8 cellular contexts compared by ENCODE assay signal in genomic region chrX:11757397-11757728, GRCh38. TPM values are rescaled to one million over a fixed set of nuclear protein-coding genes. Genes with fewer than 3 reads are reported as not detected.
DNase-seq lines count a peak whose midpoint lies in the region; ATAC-seq, FAIRE-seq and TF ChIP-seq lines count a peak whose summit lies in the region.

No MANE protein-coding gene starts in this region.

- peak overlapping the region; percentile 21 to 73 for H3K9ac ChIP-seq in colonic mucosa (ENCODE audit: low read depth in 2 of 2, low read length in 2 of 2)

- peaks cover 21% of the 10 kb centered on the region for H3K4me1 Mint-ChIP-seq in CD4-positive, alpha-beta T cell (ENCODE audit: low read depth)
- H3K4me1 Mint-ChIP-seq in IgD-negative memory B cell: peaks cover 15 to 26% (median 22%) of the 10 kb centered on the region in 3 donors
- peaks cover 6% of the 10 kb centered on the region for H3K4me1 Mint-ChIP-seq in nephron

- TF ChIP-seq CTCF in CD4-positive, alpha-beta T cell (IDR thresholded peaks at IDR 0.05): no peak
- TF ChIP-seq CTCF in colonic mucosa (IDR thresholded peaks at IDR 0.05) (no peak), nephron (IDR thresholded peaks at IDR 0.05; ENCODE audit: unreplicated experiment in 3 of 3) (no peak), D721Med (IDR thresholded peaks at IDR 0.05; ENCODE audit: insufficient read depth, missing control alignments) (no peak)

- no peak for ATAC-seq in CD4-positive, alpha-beta T cell (ENCODE audit: poor library complexity)
- ATAC-seq in aorta (ENCODE audit: low FRiP score) (no peak), HG02588 (IDR thresholded peaks at IDR 0.05; ENCODE audit: unreplicated experiment) (no peak)

- no peaks in the 10 kb centered on the region for H3K4me1 ChIP-seq in colonic mucosa
- no peaks in the 10 kb centered on the region for H3K4me1 ChIP-seq in aorta (ENCODE audit: control insufficient read depth in 1 of 2, insufficient read depth in 2 of 2, low read length in 2 of 2)

- POLR2A ChIA-PET in CD4-positive, alpha-beta T cell (lab: Charles Lee): interaction anchor here (0.9 to 3.4 kb wide), 3 partner anchors 10 to 1034 kb away, joined by 3 to 17 read pairs (median 11); partner anchors contain the start of gene PRPS2

- CTCF ChIA-PET in CD4-positive, alpha-beta T cell (lab: Charles Lee): interaction anchor here (3.0 kb wide), 1 partner anchor 13 kb away, joined by 9 read pairs; no protein-coding TSS in a partner anchor

- H3K27ac ChIP-seq in CD4-positive, alpha-beta T cell (ENCODE audit: low read depth, low read length): no peak overlapping the region
- H3K27ac ChIP-seq in colonic mucosa (peak overlapping the region; percentile 57), aorta (ENCODE audit: low read depth in 1 of 2, low read length in 2 of 2) (peak overlapping the region in 1 of 2 donors; percentile 79)

- no peaks in the 10 kb centered on the region for H3K36me3 ChIP-seq in colonic mucosa
- no peaks in the 10 kb centered on the region for H3K36me3 ChIP-seq in aorta (ENCODE audit: control insufficient read depth in 1 of 2, insufficient read depth in 2 of 2, low read length in 1 of 2)

- no peak for DNase-seq in CD4-positive, alpha-beta T cell
- DNase-seq in colonic mucosa (no peak), aorta (no peak), D721Med (ENCODE audit: insufficient read length, low spot score) (no peak)
- DNase-seq in effector CD4-positive, alpha-beta T cell: no peak

- H3K4me3 ChIP-seq in colonic mucosa (peak overlapping the region; percentile 62), aorta (ENCODE audit: low read length in 2 of 2) (peak overlapping the region in 1 of 2 donors; percentile 15)

- peak overlapping the region; percentile 79 for H3K27ac Mint-ChIP-seq in CD4-positive, alpha-beta T cell
- H3K27ac Mint-ChIP-seq in IgD-negative memory B cell (peak overlapping the region in 2 of 3 donors; percentile 77 to 82), nephron (peak overlapping the region in 1 of 3 experiments; percentile 40)

- H3K36me3 Mint-ChIP-seq in CD4-positive, alpha-beta T cell (ENCODE audit: low read depth): peaks cover 30% of the 10 kb centered on the region
- H3K36me3 Mint-ChIP-seq in IgD-negative memory B cell: peaks cover 1% of the 10 kb centered on the region
- H3K36me3 Mint-ChIP-seq in nephron (ENCODE audit: low read depth): peaks cover 17% of the 10 kb centered on the region

- H3K9me3 ChIP-seq in CD4-positive, alpha-beta T cell (ENCODE audit: control insufficient read depth, low read length): no peaks in the 10 kb centered on the region
- H3K9me3 ChIP-seq in colonic mucosa (no peaks in the 10 kb centered on the region), aorta (ENCODE audit: control insufficient read depth, low read length) (no peaks in the 10 kb centered on the region)

- H3K27me3 Mint-ChIP-seq in CD4-positive, alpha-beta T cell: no peaks in the 10 kb centered on the region
- H3K27me3 Mint-ChIP-seq in IgD-negative memory B cell: peaks cover 5% of the 10 kb centered on the region
- H3K27me3 Mint-ChIP-seq in nephron (ENCODE audit: low read depth): no peaks in the 10 kb centered on the region

- H3K4me3 Mint-ChIP-seq in CD4-positive, alpha-beta T cell: peak overlapping the region; percentile 90
- H3K4me3 Mint-ChIP-seq in IgD-negative memory B cell: peak overlapping the region; percentile 63 to 88 (median 74)
- peak overlapping the region; percentile 64 to 83 (median 73) for H3K4me3 Mint-ChIP-seq in nephron

- no peaks in the 10 kb centered on the region for H3K27me3 ChIP-seq in CD4-positive, alpha-beta T cell (ENCODE audit: control insufficient read depth, insufficient read depth, low read length)
- H3K27me3 ChIP-seq in colonic mucosa (no peaks in the 10 kb centered on the region), aorta (ENCODE audit: control insufficient read depth in 1 of 2, insufficient read depth in 2 of 2, low read length in 1 of 2) (no peaks in the 10 kb centered on the region)

- 4 to 34% methylated on average over 15 of the region's 15 CpGs for WGBS in aorta, 2 donors

- intact Hi-C loops in CD4-positive, alpha-beta T cell (cut with DNase I, micrococcal nuclease): loop anchor here in 1 of 2 experiments (2.0 to 10.0 kb wide), 3 partner anchors 13 to 1743 kb away; partner anchors contain the start of gene HCCS
- intact Hi-C loops in colonic mucosa (cut with DNase I) (no loop called here), aorta (cut with DNase I) (no loop called here)

- H3K9me3 Mint-ChIP-seq in CD4-positive, alpha-beta T cell: no peaks in the 10 kb centered on the region
- H3K9me3 Mint-ChIP-seq in IgD-negative memory B cell: no peaks in the 10 kb centered on the region
- no peaks in the 10 kb centered on the region for H3K9me3 Mint-ChIP-seq in nephron

- no peak for FAIRE-seq in D721Med (lab: Jason Lieb, UNC)

RNA-seq across cellular contexts. Expression of gene MSL3, which starts 0.7 kb away (rescaled TPM):
- 100 to 1,000 TPM; 126 to 137 TPM for total RNA-seq in CD4-positive, alpha-beta T cell
- polyA plus RNA-seq in IgD-negative memory B cell: 66.8 TPM
- 10 to 100 TPM; 15.3 to 16.5 TPM for total RNA-seq in colonic mucosa
- 10 to 100 TPM; 26.2 to 35.3 TPM for total RNA-seq in aorta
- 10 to 100 TPM; 30.3 to 36.4 TPM for polyA plus RNA-seq in aorta
